Comparison of ENCODE assay signal across 8 cellular contexts in genomic region chr4:1043658-1044468, GRCh38. TPM values are rescaled to one million over a fixed set of nuclear protein-coding genes. Genes with fewer than 3 reads are reported as not detected.
DNase-seq lines count a peak whose midpoint lies in the region; ATAC-seq, FAIRE-seq and TF ChIP-seq lines count a peak whose summit lies in the region.

No MANE protein-coding gene starts in this region.

- TF ChIP-seq CTCF in A549 (IDR thresholded peaks at IDR 0.05) (no peak), HFFc6 (IDR thresholded peaks at IDR 0.05) (no peak), psoas muscle (IDR thresholded peaks at IDR 0.05) (no peak), GM10266 (IDR thresholded peaks at IDR 0.05; ENCODE audit: control insufficient read depth, insufficient read depth, low read depth, missing control alignments) (no peak)

- peaks cover 60% of the 10 kb centered on the region for H3K4me1 ChIP-seq in A549
- no peaks in the 10 kb centered on the region for H3K4me1 ChIP-seq in psoas muscle

- H3K9me3 ChIP-seq in A549 (no peaks in the 10 kb centered on the region), psoas muscle (no peaks in the 10 kb centered on the region)

- H3K36me3 ChIP-seq in psoas muscle (ENCODE audit: insufficient read depth in 1 of 2, low read depth in 1 of 2): no peaks in the 10 kb centered on the region

- peak; percentile 72 to 93 for DNase-seq in A549 (ENCODE audit: low read depth in 1 of 2, low spot score in 1 of 2)
- peak; percentile 99 for DNase-seq in HFFc6
- DNase-seq in activated T-cell treated with anti-CD3 and anti-CD28 coated beads, Interleukin-2, amount 50 U/mL, for 4 hours: no peak
- peak; percentile 93 for DNase-seq in Right ventricle myocardium inferior (ENCODE audit: missing footprints)
- peak; percentile 94 to 95 for DNase-seq in psoas muscle
- DNase-seq in GM10266 (ENCODE audit: extremely low spot score): no peak
- no peak for DNase-seq in activated T-helper 1 cell treated with anti-CD3 and anti-CD28 coated beads, Interleukin-12 subunit alpha, Interleukin-12 subunit beta, Interleukin-2, Interleukin-4 antibody, amounts not matched to agents 30 ng/mL and 10 ng/mL and 1 ng/mL, durations not matched to agents 14 hours and 24 hours and 36 hours (ENCODE audit: low spot score)
- DNase-seq in NCI-H1436 treated with DMSO at 0.1 percent for 48 hours (lab: John Stamatoyannopoulos, UW): no peak

- intact Hi-C loops in Right ventricle myocardium inferior (cut with DNase I) (no loop called here), psoas muscle (cut with DNase I) (no loop called here)
- intact Hi-C loops in activated T-helper 1 cell treated with anti-CD3 and anti-CD28 coated beads, Interleukin-12 subunit alpha, Interleukin-12 subunit beta, Interleukin-2, Interleukin-4 antibody, amounts not matched to agents 30 ng/mL and 10 ng/mL and 1 ng/mL, durations not matched to agents 14 hours and 24 hours and 36 hours (cut with micrococcal nuclease): no loop called here

- CTCF ChIA-PET in A549 (lab: Yijun Ruan, JAX): interaction anchor here (0.9 to 1.2 kb wide), 2 partner anchors 37 to 123 kb away, joined by 3 to 4 read pairs; no protein-coding TSS in a partner anchor

- peaks cover 39% of the 10 kb centered on the region for H3K4me1 Mint-ChIP-seq in HFFc6 (ENCODE audit: low read depth)
- H3K4me1 Mint-ChIP-seq in activated T-cell treated with anti-CD3 and anti-CD28 coated beads, Interleukin-2, amount 50 U/mL, for 4 hours (ENCODE audit: low read depth): peaks cover 6% of the 10 kb centered on the region
- no peaks in the 10 kb centered on the region for H3K4me1 Mint-ChIP-seq in activated T-helper 1 cell treated with anti-CD3 and anti-CD28 coated beads, Interleukin-12 subunit alpha, Interleukin-12 subunit beta, Interleukin-2, Interleukin-4 antibody, amounts not matched to agents 30 ng/mL and 10 ng/mL and 1 ng/mL, durations not matched to agents 14 hours and 24 hours and 36 hours (ENCODE audit: low read depth)

- 85% methylated on average over 3 of the region's 35 CpGs for WGBS in A549 (ENCODE audit: missing lambda C conversion rate)
- 30 to 44% (median 36%) methylated on average over 31 to 35 of the region's 35 CpGs for WGBS in psoas muscle, 3 donors

- no peak for TF ChIP-seq POLR2A in A549 (IDR thresholded peaks at IDR 0.05; ENCODE audit: low read length)

- no peaks in the 10 kb centered on the region for H3K36me3 Mint-ChIP-seq in HFFc6 (ENCODE audit: low read depth)
- H3K36me3 Mint-ChIP-seq in activated T-cell treated with anti-CD3 and anti-CD28 coated beads, Interleukin-2, amount 50 U/mL, for 4 hours (ENCODE audit: insufficient read depth): no peaks in the 10 kb centered on the region
- H3K36me3 Mint-ChIP-seq in activated T-helper 1 cell treated with anti-CD3 and anti-CD28 coated beads, Interleukin-12 subunit alpha, Interleukin-12 subunit beta, Interleukin-2, Interleukin-4 antibody, amounts not matched to agents 30 ng/mL and 10 ng/mL and 1 ng/mL, durations not matched to agents 14 hours and 24 hours and 36 hours (ENCODE audit: low read depth): no peaks in the 10 kb centered on the region

- H3K27ac ChIP-seq in A549 (peak overlapping the region; percentile 82 to 99), psoas muscle (no peak overlapping the region)

- H3K4me3 ChIP-seq in A549 (0 out of 3 replicates have a peak overlapping the region, but pooled peaks have one; percentile 10), psoas muscle (no peak overlapping the region)

- peak overlapping the region; percentile 68 for H3K4me2 ChIP-seq in A549

- peak; percentile 48 to 73; a peak in 2 of 5 replicates for TF ChIP-seq EP300 in A549 (IDR thresholded peaks at IDR 0.05)

- H3K27me3 Mint-ChIP-seq in HFFc6 (ENCODE audit: insufficient read depth): peaks cover 7% of the 10 kb centered on the region
- peaks cover 35% of the 10 kb centered on the region for H3K27me3 Mint-ChIP-seq in activated T-cell treated with anti-CD3 and anti-CD28 coated beads, Interleukin-2, amount 50 U/mL, for 4 hours (ENCODE audit: low read depth)
- H3K27me3 Mint-ChIP-seq in activated T-helper 1 cell treated with anti-CD3 and anti-CD28 coated beads, Interleukin-12 subunit alpha, Interleukin-12 subunit beta, Interleukin-2, Interleukin-4 antibody, amounts not matched to agents 30 ng/mL and 10 ng/mL and 1 ng/mL, durations not matched to agents 14 hours and 24 hours and 36 hours (ENCODE audit: insufficient read depth): peaks cover 15% of the 10 kb centered on the region

- no peaks in the 10 kb centered on the region for H3K9me3 Mint-ChIP-seq in HFFc6
- H3K9me3 Mint-ChIP-seq in activated T-cell treated with anti-CD3 and anti-CD28 coated beads, Interleukin-2, amount 50 U/mL, for 4 hours: no peaks in the 10 kb centered on the region
- H3K9me3 Mint-ChIP-seq in activated T-helper 1 cell treated with anti-CD3 and anti-CD28 coated beads, Interleukin-12 subunit alpha, Interleukin-12 subunit beta, Interleukin-2, Interleukin-4 antibody, amounts not matched to agents 30 ng/mL and 10 ng/mL and 1 ng/mL, durations not matched to agents 14 hours and 24 hours and 36 hours: peaks cover 4% of the 10 kb centered on the region

- H3K27me3 ChIP-seq in psoas muscle (ENCODE audit: insufficient read depth in 3 of 3, low read length in 2 of 3): peaks cover 0 to 61% (median 18%) of the 10 kb centered on the region in 3 donors

- peak overlapping the region; percentile 60 for H3K4me3 Mint-ChIP-seq in HFFc6
- H3K4me3 Mint-ChIP-seq in activated T-cell treated with anti-CD3 and anti-CD28 coated beads, Interleukin-2, amount 50 U/mL, for 4 hours: no peak overlapping the region
- H3K4me3 Mint-ChIP-seq in activated T-helper 1 cell treated with anti-CD3 and anti-CD28 coated beads, Interleukin-12 subunit alpha, Interleukin-12 subunit beta, Interleukin-2, Interleukin-4 antibody, amounts not matched to agents 30 ng/mL and 10 ng/mL and 1 ng/mL, durations not matched to agents 14 hours and 24 hours and 36 hours: no peak overlapping the region

- peak; percentile 68 to 85 for ATAC-seq in A549
- peak; percentile 65 to 72 for ATAC-seq in activated T-cell treated with anti-CD3 and anti-CD28 coated beads, Interleukin-2, amount 50 U/mL, for 4 hours
- peak; percentile 91 for ATAC-seq in Right ventricle myocardium inferior
- ATAC-seq in psoas muscle: peak; percentile 79 to 86 (median 82)

- TF ChIP-seq RAD21 in A549 (conservative IDR thresholded peaks at IDR 0.05 in 1 of 2, IDR thresholded peaks at IDR 0.05 in 1 of 2): no peak; a peak in 1 of 5 replicates

- POLR2A ChIA-PET in A549 (lab: Yijun Ruan, JAX): no interaction called here

- no peak for FAIRE-seq in A549 (lab: Jason Lieb, UNC)

- peak overlapping the region; percentile 92 for H3K27ac Mint-ChIP-seq in HFFc6
- H3K27ac Mint-ChIP-seq in activated T-helper 1 cell treated with anti-CD3 and anti-CD28 coated beads, Interleukin-12 subunit alpha, Interleukin-12 subunit beta, Interleukin-2, Interleukin-4 antibody, amounts not matched to agents 30 ng/mL and 10 ng/mL and 1 ng/mL, durations not matched to agents 14 hours and 24 hours and 36 hours: no peak overlapping the region

RNA-seq across cellular contexts. Expression of gene FGFRL1, which starts 32.4 kb away (rescaled TPM):
- polyA plus RNA-seq in A549 (2011; rRNA removed): 4.7 and 8.3 TPM in 2 replicates
- polyA plus RNA-seq in A549 (2012; cell fraction: cytosol; rRNA removed): 26.5 and 32.6 TPM in 2 replicates
- 32.5 and 64.4 TPM in 2 replicates for polyA plus RNA-seq in A549 (2012; cell fraction: nucleus; rRNA removed)
- 11.2 to 11.4 TPM (median 11.2 TPM) in 3 replicates for polyA plus RNA-seq in A549 (2017; fragmentation: RNase III; extraction: RNeasy Plus Mini Kit Qiagen cat#74134 plus additional on column Dnase treatment)
- polyA minus RNA-seq in A549 (2011; rRNA and poly(A)+ RNA removed): 40.2 and 49.5 TPM in 2 replicates
- 10 to 100 TPM; 15.4 to 40.8 (median 17.3) TPM for total RNA-seq in HFFc6 (2021; fragmentation: NEBNext Ultra II Directional; extraction: Animal tissue kit (Norgen Biotek cat#: 25700))
- total RNA-seq in activated T-cell treated with anti-CD3 and anti-CD28 coated beads, Interleukin-2, amount 50 U/mL, for 4 hours: 10 to 100 TPM; 20.4 to 29.6 (median 20.6) TPM
- total RNA-seq in Right ventricle myocardium inferior: 21.0 TPM
- 10 to 100 TPM; 14.4 to 18.6 (median 16.9) TPM for total RNA-seq in psoas muscle
- 10 to 100 TPM in 2 of 3 donors, 1 to 10 TPM in 1; 9.8 to 41.2 (median 12.8) TPM for polyA plus RNA-seq in psoas muscle
- 15.5 TPM in 2 replicates for total RNA-seq in activated T-helper 1 cell treated with anti-CD3 and anti-CD28 coated beads, Interleukin-12 subunit alpha, Interleukin-12 subunit beta, Interleukin-2, Interleukin-4 antibody, amounts not matched to agents 30 ng/mL and 10 ng/mL and 1 ng/mL, durations not matched to agents 14 hours and 24 hours and 36 hours

RNA-seq across cellular contexts. Expression of gene SLC26A1, which starts 50.7 kb away (rescaled TPM):
- polyA plus RNA-seq in A549 (2011; rRNA removed) (0.09 and 0.23 TPM in 2 replicates), A549 (2017; fragmentation: RNase III; extraction: RNeasy Plus Mini Kit Qiagen cat#74134 plus additional on column Dnase treatment) (0.30 to 0.61 TPM (median 0.50 TPM) in 3 replicates), psoas muscle (under 1 TPM; 0.06 to 0.36 (median 0.18) TPM)
- polyA plus RNA-seq in A549 (2012; cell fraction: cytosol; rRNA removed): 0.30 and 0.45 TPM in 2 replicates
- polyA plus RNA-seq in A549 (2012; cell fraction: nucleus; rRNA removed): 1.3 and 1.7 TPM in 2 replicates
- polyA minus RNA-seq in A549 (2011; rRNA and poly(A)+ RNA removed): 0.62 and 0.83 TPM in 2 replicates
- under 1 TPM in 3 of 6 experiments, not detected in 3; 0.16 to 0.38 (median 0.19) TPM for total RNA-seq in HFFc6 (2021; fragmentation: NEBNext Ultra II Directional; extraction: Animal tissue kit (Norgen Biotek cat#: 25700))
- total RNA-seq in activated T-cell treated with anti-CD3 and anti-CD28 coated beads, Interleukin-2, amount 50 U/mL, for 4 hours: under 1 TPM in 1 of 3 donors, not detected in 2; 0.05 TPM
- total RNA-seq in Right ventricle myocardium inferior (not detected), psoas muscle (under 1 TPM in 1 of 4 donors, not detected in 3; 0.12 TPM)
- 0.22 and 0.49 TPM in 2 replicates for total RNA-seq in activated T-helper 1 cell treated with anti-CD3 and anti-CD28 coated beads, Interleukin-12 subunit alpha, Interleukin-12 subunit beta, Interleukin-2, Interleukin-4 antibody, amounts not matched to agents 30 ng/mL and 10 ng/mL and 1 ng/mL, durations not matched to agents 14 hours and 24 hours and 36 hours

RNA-seq across cellular contexts. Expression of gene IDUA, which starts 57.0 kb away (rescaled TPM):
- polyA plus RNA-seq in A549 (2011; rRNA removed): 3.1 and 4.2 TPM in 2 replicates
- polyA plus RNA-seq in A549 (2012; cell fraction: cytosol; rRNA removed): 3.0 and 4.1 TPM in 2 replicates
- 65.6 and 96.4 TPM in 2 replicates for polyA plus RNA-seq in A549 (2012; cell fraction: nucleus; rRNA removed)
- polyA plus RNA-seq in A549 (2017; fragmentation: RNase III; extraction: RNeasy Plus Mini Kit Qiagen cat#74134 plus additional on column Dnase treatment): 13.9 to 19.4 TPM (median 19.2 TPM) in 3 replicates
- polyA minus RNA-seq in A549 (2011; rRNA and poly(A)+ RNA removed): 3.0 and 4.0 TPM in 2 replicates
- total RNA-seq in HFFc6 (2021; fragmentation: NEBNext Ultra II Directional; extraction: Animal tissue kit (Norgen Biotek cat#: 25700)): 10 to 100 TPM; 20.9 to 40.3 (median 23.3) TPM
- 10 to 100 TPM; 13.5 to 18.3 (median 14.4) TPM for total RNA-seq in activated T-cell treated with anti-CD3 and anti-CD28 coated beads, Interleukin-2, amount 50 U/mL, for 4 hours
- total RNA-seq in Right ventricle myocardium inferior: 8.6 TPM
- 1 to 10 TPM; 5.1 to 6.0 (median 5.7) TPM for total RNA-seq in psoas muscle
- 1 to 10 TPM; 1.3 to 3.1 (median 1.9) TPM for polyA plus RNA-seq in psoas muscle
- 33.8 and 34.3 TPM in 2 replicates for total RNA-seq in activated T-helper 1 cell treated with anti-CD3 and anti-CD28 coated beads, Interleukin-12 subunit alpha, Interleukin-12 subunit beta, Interleukin-2, Interleukin-4 antibody, amounts not matched to agents 30 ng/mL and 10 ng/mL and 1 ng/mL, durations not matched to agents 14 hours and 24 hours and 36 hours

Comparison
In these comparisons a context has a peak if more than half of its experiments do, and no peak if none do; other contexts are left out.
1. DNase-seq: peak in A549 (2 of 2), HFFc6 (single experiment), Right ventricle myocardium inferior (single experiment) and psoas muscle (2 of 2); none in activated T-cell treated with anti-CD3 and anti-CD28 coated beads, Interleukin-2, amount 50 U/mL, for 4 hours (single experiment), GM10266 (single experiment), activated T-helper 1 cell treated with anti-CD3 and anti-CD28 coated beads, Interleukin-12 subunit alpha, Interleukin-12 subunit beta, Interleukin-2, Interleukin-4 antibody, amounts not matched to agents 30 ng/mL and 10 ng/mL and 1 ng/mL, durations not matched to agents 14 hours and 24 hours and 36 hours (single experiment) and NCI-H1436 treated with DMSO at 0.1 percent for 48 hours (single experiment).
2. Peak in every context shown above with its lines, with median percentiles within 50 percentile points of each other: ATAC-seq.